ENCODE assay signal across 12 cellular contexts in genomic region chr15:69735126-69735525, GRCh38.
DNase-seq lines count a peak whose midpoint lies in the region; ATAC-seq lines count a peak whose summit lies in the region.
"Had no signal": no experiment of that assay in that cellular context is flagged by ENCODE, and none has a peak within 500 bp of the region (broad histone marks: within the 10 kb centered on the region; RNA-seq: fewer than 3 reads in every experiment).

No MANE protein-coding gene starts in this region.

- no peak overlapping the region for H3K27ac Mint-ChIP-seq in stimulated activated naive B cell treated with anti-CD40 and anti-IgM and Interleukin-4, amounts not matched to agents 10 μg/mL and 1 μg/mL and 100 μg/mL, for 72 hours
- H3K27ac Mint-ChIP-seq: activated B cell treated with CpG ODN at 0.5 μM for 24 hours had no signal

- H3K9ac ChIP-seq in GM23248 (no peak overlapping the region), rectal smooth muscle tissue (ENCODE audit: low read length) (no peak overlapping the region)
- H3K9ac ChIP-seq: parathyroid adenoma had no signal

- DNase-seq in GM23248 (peak; percentile 75), astrocyte of the hippocampus (ENCODE audit: low read depth, low spot score) (peak; percentile 91), iPS-NIHi11 (ENCODE audit: low spot score) (peak; percentile 39), COLO668 (lab: John Stamatoyannopoulos, UW; ENCODE audit: unreplicated experiment) (no peak), NCI-H2171 treated with DMSO at 0.1 percent for 48 hours (lab: John Stamatoyannopoulos, UW) (no peak)
- no peak for DNase-seq in stimulated activated naive B cell treated with anti-CD40 and anti-IgM and Interleukin-4, amounts not matched to agents 10 μg/mL and 1 μg/mL and 100 μg/mL, for 72 hours
- DNase-seq: activated B cell treated with CpG ODN at 0.5 μM for 24 hours, NCI-H1092 treated with DMSO at 0.1 percent for 48 hours had no signal

- peaks cover 54 to 56% of the 10 kb centered on the region in 2 donors for H3K27me3 Mint-ChIP-seq in stimulated activated naive B cell treated with anti-CD40 and anti-IgM and Interleukin-4, amounts not matched to agents 10 μg/mL and 1 μg/mL and 100 μg/mL, for 72 hours

- WGBS in GM23248 (ENCODE audit: low coverage in 1 of 2, low lambda C conversion rate in 2 of 2, missing lambda C conversion rate in 2 of 2), 2 experiments, result 0 to 8% methylated on average over 4 of the region's 4 CpGs

- H3K4me1 ChIP-seq in GM23248 (ENCODE audit: insufficient read depth) (no peaks in the 10 kb centered on the region; the same call in 1 of the 2 replicates), rectal smooth muscle tissue (ENCODE audit: control insufficient read depth, insufficient read depth, low read length) (peaks cover 12% of the 10 kb centered on the region)
- H3K4me1 ChIP-seq: parathyroid adenoma had no signal

- no peak overlapping the region for H3K4me3 Mint-ChIP-seq in stimulated activated naive B cell treated with anti-CD40 and anti-IgM and Interleukin-4, amounts not matched to agents 10 μg/mL and 1 μg/mL and 100 μg/mL, for 72 hours
- H3K4me3 Mint-ChIP-seq: activated B cell treated with CpG ODN at 0.5 μM for 24 hours had no signal

- H3K4me2 ChIP-seq in GM23248 (ENCODE audit: unreplicated experiment), result peak overlapping the region; percentile 7

- no peak overlapping the region for H2AFZ ChIP-seq in GM23248
- H2AFZ ChIP-seq: parathyroid adenoma had no signal

- H3K9me3 ChIP-seq in GM23248 (ENCODE audit: low read depth), result no peaks in the 10 kb centered on the region

- H3K27ac ChIP-seq in GM23248 (peak overlapping the region; percentile 28; the same call in 1 of the 2 replicates), rectal smooth muscle tissue (ENCODE audit: low read depth, low read length) (peak overlapping the region; percentile 54)
- H3K27ac ChIP-seq: parathyroid adenoma had no signal

- in situ Hi-C loops in GM23248 (cut with MboI), result loop anchor here (10.0 kb wide), 1 partner anchor 740 kb away; no protein-coding TSS in a partner anchor

- no peak for ATAC-seq in esophagus mucosa
- no peak for ATAC-seq in stimulated activated naive B cell treated with anti-CD40 and anti-IgM and Interleukin-4, amounts not matched to agents 10 μg/mL and 1 μg/mL and 100 μg/mL, for 72 hours (replicated peaks)

- H3K79me2 ChIP-seq in GM23248 (ENCODE audit: insufficient read depth), result no peaks in the 10 kb centered on the region
- H3K79me2 ChIP-seq: parathyroid adenoma had no signal

- H3K9me3 Mint-ChIP-seq in stimulated activated naive B cell treated with anti-CD40 and anti-IgM and Interleukin-4, amounts not matched to agents 10 μg/mL and 1 μg/mL and 100 μg/mL, for 72 hours, result peaks cover 0 to 2% of the 10 kb centered on the region in 2 donors
- H3K9me3 Mint-ChIP-seq: activated B cell treated with CpG ODN at 0.5 μM for 24 hours had no signal

- H3K9me2 ChIP-seq in GM23248 (ENCODE audit: insufficient read depth), result no peaks in the 10 kb centered on the region

- no peaks in the 10 kb centered on the region for H3K4me1 Mint-ChIP-seq in stimulated activated naive B cell treated with anti-CD40 and anti-IgM and Interleukin-4, amounts not matched to agents 10 μg/mL and 1 μg/mL and 100 μg/mL, for 72 hours
- H3K4me1 Mint-ChIP-seq: activated B cell treated with CpG ODN at 0.5 μM for 24 hours had no signal

- H3K36me3 ChIP-seq in GM23248 (ENCODE audit: low read depth) (no peaks in the 10 kb centered on the region), rectal smooth muscle tissue (ENCODE audit: control insufficient read depth, insufficient read depth, low read length) (no peaks in the 10 kb centered on the region)

- H3K36me3 Mint-ChIP-seq in stimulated activated naive B cell treated with anti-CD40 and anti-IgM and Interleukin-4, amounts not matched to agents 10 μg/mL and 1 μg/mL and 100 μg/mL, for 72 hours, result peaks cover 2 to 4% of the 10 kb centered on the region in 2 donors

- no peaks in the 10 kb centered on the region for H4K20me1 ChIP-seq in GM23248 (ENCODE audit: insufficient read depth)

- H3K27me3 ChIP-seq in GM23248 (replicated peaks; ENCODE audit: insufficient read depth) (peaks cover 23% of the 10 kb centered on the region; the same call in 1 of the 2 replicates), rectal smooth muscle tissue (ENCODE audit: control insufficient read depth, insufficient read depth, low read length) (no peaks in the 10 kb centered on the region)

- H3F3A ChIP-seq in GM23248 (ENCODE audit: insufficient read depth), result no peaks in the 10 kb centered on the region

- H3K4me3 ChIP-seq in GM23248 (0 out of 2 replicates have a peak overlapping the region, but pooled peaks have one; percentile 10), rectal smooth muscle tissue (ENCODE audit: low read length) (no peak overlapping the region)
- H3K4me3 ChIP-seq: lung had no signal

Comparison
In these comparisons a context has a peak if more than half of its experiments do, and no peak if none do; other contexts are left out.
1. DNase-seq: peak in GM23248 (single experiment), astrocyte of the hippocampus (single experiment) and iPS-NIHi11 (single experiment); none in COLO668 (single experiment), stimulated activated naive B cell treated with anti-CD40 and anti-IgM and Interleukin-4, amounts not matched to agents 10 μg/mL and 1 μg/mL and 100 μg/mL, for 72 hours (single experiment) and NCI-H2171 treated with DMSO at 0.1 percent for 48 hours (single experiment).